In genomic region chr14:76784881-76785280, GRCh38 we compare ENCODE assay signal across 1 cellular context.
TF ChIP-seq lines count a peak whose summit lies in the region.

No MANE protein-coding gene starts in this region.

TF ChIP-seq in K562, 482 proteins besides CTCF, POLR2A, EP300 and RAD21 (continues in another document):
- TF ChIP-seq, protein P1, sequence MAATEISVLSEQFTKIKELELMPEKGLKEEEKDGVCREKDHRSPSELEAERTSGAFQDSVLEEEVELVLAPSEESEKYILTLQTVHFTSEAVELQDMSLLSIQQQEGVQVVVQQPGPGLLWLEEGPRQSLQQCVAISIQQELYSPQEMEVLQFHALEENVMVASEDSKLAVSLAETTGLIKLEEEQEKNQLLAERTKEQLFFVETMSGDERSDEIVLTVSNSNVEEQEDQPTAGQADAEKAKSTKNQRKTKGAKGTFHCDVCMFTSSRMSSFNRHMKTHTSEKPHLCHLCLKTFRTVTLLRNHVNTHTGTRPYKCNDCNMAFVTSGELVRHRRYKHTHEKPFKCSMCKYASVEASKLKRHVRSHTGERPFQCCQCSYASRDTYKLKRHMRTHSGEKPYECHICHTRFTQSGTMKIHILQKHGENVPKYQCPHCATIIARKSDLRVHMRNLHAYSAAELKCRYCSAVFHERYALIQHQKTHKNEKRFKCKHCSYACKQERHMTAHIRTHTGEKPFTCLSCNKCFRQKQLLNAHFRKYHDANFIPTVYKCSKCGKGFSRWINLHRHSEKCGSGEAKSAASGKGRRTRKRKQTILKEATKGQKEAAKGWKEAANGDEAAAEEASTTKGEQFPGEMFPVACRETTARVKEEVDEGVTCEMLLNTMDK (IDR thresholded peaks at IDR 0.05; ENCODE audit: borderline replicate concordance, insufficient read depth, low read depth, low read length, poor library complexity, severe bottlenecking): peak; percentile 57
- TF ChIP-seq MBD2 (IDR thresholded peaks at IDR 0.05; ENCODE audit: borderline replicate concordance, low read depth) (no peak), CEBPZ (IDR thresholded peaks at IDR 0.05; ENCODE audit: borderline replicate concordance, low read depth, low read length) (no peak), PATZ1 (CRISPR knock-in tag; IDR thresholded peaks at IDR 0.05; ENCODE audit: borderline replicate concordance) (no peak), POLR2G (IDR thresholded peaks at IDR 0.05; ENCODE audit: low read depth, low read length) (no peak), RFX5 (IDR thresholded peaks at IDR 0.05; ENCODE audit: low read depth, low read length) (no peak), CBX2 (IDR thresholded peaks at IDR 0.05; ENCODE audit: insufficient read depth, low read length, poor library complexity, severe bottlenecking) (no peak), RBM34 (IDR thresholded peaks at IDR 0.05; ENCODE audit: borderline replicate concordance, insufficient read depth, low read length) (no peak), STAT5B (CRISPR knock-in tag; IDR thresholded peaks at IDR 0.05) (no peak), MAFK (IDR thresholded peaks at IDR 0.05; ENCODE audit: low read length) (no peak), ZNF764 (CRISPR knock-in tag; IDR thresholded peaks at IDR 0.05; ENCODE audit: low read depth) (no peak), ZNF830 (CRISPR knock-in tag; IDR thresholded peaks at IDR 0.05) (no peak), ZNF324 (CRISPR knock-in tag; IDR thresholded peaks at IDR 0.05) (no peak), YY1 (IDR thresholded peaks at IDR 0.05; ENCODE audit: borderline replicate concordance in 1 of 3, control insufficient read depth in 1 of 3, extremely low read depth in 1 of 3, insufficient read depth in 3 of 3, insufficient read length in 1 of 3, insufficient replicate concordance in 2 of 3, low read depth in 1 of 3, low read length in 2 of 3) (no peak), MED1 (CRISPR knock-in tag; IDR thresholded peaks at IDR 0.05; ENCODE audit: borderline replicate concordance) (no peak), NR2C2 (CRISPR knock-in tag; IDR thresholded peaks at IDR 0.05) (no peak), NR2C2 (tag; IDR thresholded peaks at IDR 0.05) (no peak), SMAD4 (CRISPR knock-in tag; conservative IDR thresholded peaks at IDR 0.05) (no peak), ZNF507 (tag; conservative IDR thresholded peaks at IDR 0.05) (no peak), E2F8 (IDR thresholded peaks at IDR 0.05; ENCODE audit: low read depth, partially characterized antibody) (no peak)
- TF ChIP-seq, protein P2, sequence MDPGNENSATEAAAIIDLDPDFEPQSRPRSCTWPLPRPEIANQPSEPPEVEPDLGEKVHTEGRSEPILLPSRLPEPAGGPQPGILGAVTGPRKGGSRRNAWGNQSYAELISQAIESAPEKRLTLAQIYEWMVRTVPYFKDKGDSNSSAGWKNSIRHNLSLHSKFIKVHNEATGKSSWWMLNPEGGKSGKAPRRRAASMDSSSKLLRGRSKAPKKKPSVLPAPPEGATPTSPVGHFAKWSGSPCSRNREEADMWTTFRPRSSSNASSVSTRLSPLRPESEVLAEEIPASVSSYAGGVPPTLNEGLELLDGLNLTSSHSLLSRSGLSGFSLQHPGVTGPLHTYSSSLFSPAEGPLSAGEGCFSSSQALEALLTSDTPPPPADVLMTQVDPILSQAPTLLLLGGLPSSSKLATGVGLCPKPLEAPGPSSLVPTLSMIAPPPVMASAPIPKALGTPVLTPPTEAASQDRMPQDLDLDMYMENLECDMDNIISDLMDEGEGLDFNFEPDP (CRISPR knock-in tag; IDR thresholded peaks at IDR 0.05): no peak
- TF ChIP-seq, protein P3, sequence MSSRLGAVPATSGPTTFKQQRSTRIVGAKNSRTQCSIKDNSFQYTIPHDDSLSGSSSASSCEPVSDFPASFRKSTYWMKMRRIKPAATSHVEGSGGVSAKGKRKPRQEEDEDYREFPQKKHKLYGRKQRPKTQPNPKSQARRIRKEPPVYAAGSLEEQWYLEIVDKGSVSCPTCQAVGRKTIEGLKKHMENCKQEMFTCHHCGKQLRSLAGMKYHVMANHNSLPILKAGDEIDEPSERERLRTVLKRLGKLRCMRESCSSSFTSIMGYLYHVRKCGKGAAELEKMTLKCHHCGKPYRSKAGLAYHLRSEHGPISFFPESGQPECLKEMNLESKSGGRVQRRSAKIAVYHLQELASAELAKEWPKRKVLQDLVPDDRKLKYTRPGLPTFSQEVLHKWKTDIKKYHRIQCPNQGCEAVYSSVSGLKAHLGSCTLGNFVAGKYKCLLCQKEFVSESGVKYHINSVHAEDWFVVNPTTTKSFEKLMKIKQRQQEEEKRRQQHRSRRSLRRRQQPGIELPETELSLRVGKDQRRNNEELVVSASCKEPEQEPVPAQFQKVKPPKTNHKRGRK (tag; IDR thresholded peaks at IDR 0.05): no peak
- TF ChIP-seq, protein P4, sequence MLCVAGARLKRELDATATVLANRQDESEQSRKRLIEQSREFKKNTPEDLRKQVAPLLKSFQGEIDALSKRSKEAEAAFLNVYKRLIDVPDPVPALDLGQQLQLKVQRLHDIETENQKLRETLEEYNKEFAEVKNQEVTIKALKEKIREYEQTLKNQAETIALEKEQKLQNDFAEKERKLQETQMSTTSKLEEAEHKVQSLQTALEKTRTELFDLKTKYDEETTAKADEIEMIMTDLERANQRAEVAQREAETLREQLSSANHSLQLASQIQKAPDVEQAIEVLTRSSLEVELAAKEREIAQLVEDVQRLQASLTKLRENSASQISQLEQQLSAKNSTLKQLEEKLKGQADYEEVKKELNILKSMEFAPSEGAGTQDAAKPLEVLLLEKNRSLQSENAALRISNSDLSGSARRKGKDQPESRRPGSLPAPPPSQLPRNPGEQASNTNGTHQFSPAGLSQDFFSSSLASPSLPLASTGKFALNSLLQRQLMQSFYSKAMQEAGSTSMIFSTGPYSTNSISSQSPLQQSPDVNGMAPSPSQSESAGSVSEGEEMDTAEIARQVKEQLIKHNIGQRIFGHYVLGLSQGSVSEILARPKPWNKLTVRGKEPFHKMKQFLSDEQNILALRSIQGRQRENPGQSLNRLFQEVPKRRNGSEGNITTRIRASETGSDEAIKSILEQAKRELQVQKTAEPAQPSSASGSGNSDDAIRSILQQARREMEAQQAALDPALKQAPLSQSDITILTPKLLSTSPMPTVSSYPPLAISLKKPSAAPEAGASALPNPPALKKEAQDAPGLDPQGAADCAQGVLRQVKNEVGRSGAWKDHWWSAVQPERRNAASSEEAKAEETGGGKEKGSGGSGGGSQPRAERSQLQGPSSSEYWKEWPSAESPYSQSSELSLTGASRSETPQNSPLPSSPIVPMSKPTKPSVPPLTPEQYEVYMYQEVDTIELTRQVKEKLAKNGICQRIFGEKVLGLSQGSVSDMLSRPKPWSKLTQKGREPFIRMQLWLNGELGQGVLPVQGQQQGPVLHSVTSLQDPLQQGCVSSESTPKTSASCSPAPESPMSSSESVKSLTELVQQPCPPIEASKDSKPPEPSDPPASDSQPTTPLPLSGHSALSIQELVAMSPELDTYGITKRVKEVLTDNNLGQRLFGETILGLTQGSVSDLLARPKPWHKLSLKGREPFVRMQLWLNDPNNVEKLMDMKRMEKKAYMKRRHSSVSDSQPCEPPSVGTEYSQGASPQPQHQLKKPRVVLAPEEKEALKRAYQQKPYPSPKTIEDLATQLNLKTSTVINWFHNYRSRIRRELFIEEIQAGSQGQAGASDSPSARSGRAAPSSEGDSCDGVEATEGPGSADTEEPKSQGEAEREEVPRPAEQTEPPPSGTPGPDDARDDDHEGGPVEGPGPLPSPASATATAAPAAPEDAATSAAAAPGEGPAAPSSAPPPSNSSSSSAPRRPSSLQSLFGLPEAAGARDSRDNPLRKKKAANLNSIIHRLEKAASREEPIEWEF (CRISPR knock-in tag; IDR thresholded peaks at IDR 0.05): no peak
